In genomic region chr2:106020032-106020431, GRCh38 we compare ENCODE assay signal across 21 cellular contexts.
A peak's percentile ranks its signal among the peaks of the same experiment; 100 is the strongest.
DNase-seq lines count a peak whose midpoint lies in the region; ATAC-seq, FAIRE-seq and TF ChIP-seq lines count a peak whose summit lies in the region.
"Had no signal": no experiment of that assay in that cellular context is flagged by ENCODE, and none has a peak within 500 bp of the region (broad histone marks: within the 10 kb centered on the region; RNA-seq: fewer than 3 reads in every experiment).

No MANE protein-coding gene starts in this region.

- no peak for TF ChIP-seq CTCF in fibroblast of lung (conservative IDR thresholded peaks at IDR 0.05 in 1 of 2, IDR thresholded peaks at IDR 0.05 in 1 of 2; ENCODE audit: low read depth in 1 of 2, low read length in 2 of 2)
- TF ChIP-seq CTCF in mesothelial cell of epicardium (IDR thresholded peaks at IDR 0.05; ENCODE audit: unreplicated experiment), result no peak

- no peaks in the 10 kb centered on the region for H4K20me1 ChIP-seq in fibroblast of lung (ENCODE audit: control insufficient read depth, extremely low read depth, insufficient read depth, low read length)
- H4K20me1 ChIP-seq: BLaER1 had no signal

- peak overlapping the region; percentile 54 for H3K27ac Mint-ChIP-seq in mesothelial cell of epicardium
- H3K27ac Mint-ChIP-seq: activated CD4-positive, alpha-beta memory T cell treated with anti-CD3 and anti-CD28 coated beads for 36 hours; activated naive CD4-positive, alpha-beta T cell treated with anti-CD3 and anti-CD28 coated beads for 36 hours had no signal

- H3K4me2 ChIP-seq in fibroblast of lung (ENCODE audit: extremely low read depth, insufficient read depth, low read length), result no peak overlapping the region
- H3K4me2 ChIP-seq: BLaER1 had no signal

- intact Hi-C loops in aorta (cut with DNase I), result no loop called here

- ATAC-seq in aorta (ENCODE audit: low FRiP score), result no peak
- ATAC-seq: K562 had no signal

- H3K36me3 ChIP-seq in fibroblast of lung (ENCODE audit: control insufficient read depth, insufficient read depth, low read length) (no peaks in the 10 kb centered on the region), aorta (ENCODE audit: control insufficient read depth in 1 of 2, insufficient read depth in 2 of 2, low read length in 1 of 2) (no peaks in the 10 kb centered on the region), small intestine (ENCODE audit: control insufficient read depth in 2 of 2, insufficient read depth in 2 of 2, low read length in 2 of 2) (no peaks in the 10 kb centered on the region)
- H3K36me3 ChIP-seq: BLaER1, brain microvascular endothelial cell, stomach, WERI-Rb-1 had no signal

- H3K4me3 Mint-ChIP-seq in mesothelial cell of epicardium, result no peak overlapping the region
- H3K4me3 Mint-ChIP-seq: activated CD4-positive, alpha-beta memory T cell treated with anti-CD3 and anti-CD28 coated beads for 36 hours; activated naive CD4-positive, alpha-beta T cell treated with anti-CD3 and anti-CD28 coated beads for 36 hours had no signal

- no peak for FAIRE-seq in small intestine (lab: Jason Lieb, UNC)
- FAIRE-seq: D721Med, G401.6, K562 had no signal

- peaks cover 7% of the 10 kb centered on the region for H3K27me3 Mint-ChIP-seq in mesothelial cell of epicardium (ENCODE audit: low read depth)
- H3K27me3 Mint-ChIP-seq: activated CD4-positive, alpha-beta memory T cell treated with anti-CD3 and anti-CD28 coated beads for 36 hours had no signal

- DNase-seq in NCI-H2107 treated with DMSO at 0.1 percent for 48 hours (lab: John Stamatoyannopoulos, UW; ENCODE audit: unreplicated experiment) (peak; percentile 10), NCI-H2107 (lab: John Stamatoyannopoulos, UW) (no peak), fibroblast of lung (ENCODE audit: low read depth in 2 of 2) (peak; percentile 16 to 19), mesothelial cell of epicardium (ENCODE audit: low spot score in 2 of 2, unreplicated experiment in 2 of 2) (no peak), aorta (no peak), islet precursor cell (no peak), small intestine (no peak)
- DNase-seq in stimulated activated CD4-positive, alpha-beta T cell treated with anti-CD3 and anti-CD28 coated beads, Interleukin-2, amount 100 ng/mL, for 48 hours, result no peak
- DNase-seq: activated CD4-positive, alpha-beta memory T cell treated with anti-CD3 and anti-CD28 coated beads for 36 hours; activated naive CD4-positive, alpha-beta T cell treated with anti-CD3 and anti-CD28 coated beads for 36 hours; brain microvascular endothelial cell; kidney glomerular epithelial cell; NCI-H2029 treated with DMSO at 0.1 percent for 48 hours; NCI-H524; SIG-M5; stomach; WERI-Rb-1 had no signal

- H3K9ac ChIP-seq in fibroblast of lung (ENCODE audit: insufficient read depth, low read length), result no peak overlapping the region
- H3K9ac ChIP-seq: BLaER1 had no signal

- H3K36me3 Mint-ChIP-seq in mesothelial cell of epicardium, result no peaks in the 10 kb centered on the region
- H3K36me3 Mint-ChIP-seq: activated CD4-positive, alpha-beta memory T cell treated with anti-CD3 and anti-CD28 coated beads for 36 hours had no signal

- no peak overlapping the region for H3K27ac ChIP-seq in fibroblast of lung (ENCODE audit: insufficient read depth, low read length)
- H3K27ac ChIP-seq in aorta (ENCODE audit: low read depth in 1 of 2, low read length in 2 of 2), result peak overlapping the region; percentile 22 to 45
- H3K27ac ChIP-seq in small intestine (ENCODE audit: low read depth in 1 of 2, low read length in 1 of 2), result no peak overlapping the region
- H3K27ac ChIP-seq: BLaER1, brain microvascular endothelial cell, WERI-Rb-1 had no signal

- H3K4me3 ChIP-seq in fibroblast of lung (replicated peaks in 1 of 4; ENCODE audit: control extremely low read depth in 1 of 4, insufficient read depth in 1 of 4, low read depth in 3 of 4, low read length in 4 of 4) (no peak overlapping the region), aorta (ENCODE audit: low read length in 2 of 2) (no peak overlapping the region), small intestine (ENCODE audit: low read depth in 1 of 2, low read length in 2 of 2) (no peak overlapping the region)
- H3K4me3 ChIP-seq: BLaER1, K562, stomach had no signal

- no peaks in the 10 kb centered on the region for H3K9me3 Mint-ChIP-seq in mesothelial cell of epicardium
- H3K9me3 Mint-ChIP-seq: activated CD4-positive, alpha-beta memory T cell treated with anti-CD3 and anti-CD28 coated beads for 36 hours; activated naive CD4-positive, alpha-beta T cell treated with anti-CD3 and anti-CD28 coated beads for 36 hours had no signal

- H2AFZ ChIP-seq in fibroblast of lung (ENCODE audit: low read length), result no peak overlapping the region

- H3K27me3 ChIP-seq in fibroblast of lung (ENCODE audit: control insufficient read depth, insufficient read depth, low read length) (no peaks in the 10 kb centered on the region), aorta (ENCODE audit: control insufficient read depth in 1 of 2, insufficient read depth in 2 of 2, low read length in 1 of 2) (no peaks in the 10 kb centered on the region), small intestine (ENCODE audit: control insufficient read depth in 2 of 2, insufficient read depth in 2 of 2, low read length in 2 of 2) (no peaks in the 10 kb centered on the region)
- H3K27me3 ChIP-seq: BLaER1, brain microvascular endothelial cell, stomach had no signal

- no peaks in the 10 kb centered on the region for H3K4me1 ChIP-seq in fibroblast of lung (ENCODE audit: control insufficient read depth, extremely low read depth, insufficient read depth, low read length)
- peaks cover 0 to 3% of the 10 kb centered on the region in 2 donors for H3K4me1 ChIP-seq in aorta (ENCODE audit: control insufficient read depth in 1 of 2, insufficient read depth in 2 of 2, low read length in 2 of 2)
- no peaks in the 10 kb centered on the region for H3K4me1 ChIP-seq in small intestine (ENCODE audit: control insufficient read depth in 2 of 2, insufficient read depth in 1 of 2, low read depth in 1 of 2, low read length in 1 of 2)
- H3K4me1 ChIP-seq: BLaER1 had no signal

- no peaks in the 10 kb centered on the region for H3K79me2 ChIP-seq in fibroblast of lung (ENCODE audit: control insufficient read depth, insufficient read depth, low read length)

- H3K9me3 ChIP-seq in fibroblast of lung (ENCODE audit: control insufficient read depth, insufficient read depth, low read depth, low read length) (no peaks in the 10 kb centered on the region), aorta (ENCODE audit: control insufficient read depth, low read length) (no peaks in the 10 kb centered on the region), small intestine (ENCODE audit: control insufficient read depth, low read depth) (no peaks in the 10 kb centered on the region)
- H3K9me3 ChIP-seq: BLaER1, stomach had no signal

- WGBS in aorta, 2 donors, result 9 to 20% methylated on average over 4 of the region's 4 CpGs
- 58 to 83% (median 75%) methylated on average over 4 of the region's 4 CpGs for WGBS in small intestine, 3 donors

- H3K4me1 Mint-ChIP-seq in mesothelial cell of epicardium, result peaks cover 16% of the 10 kb centered on the region

Comparison
In these comparisons a context has a peak if more than half of its experiments do, and no peak if none do; other contexts are left out.
1. DNase-seq: peak in NCI-H2107 treated with DMSO at 0.1 percent for 48 hours (single experiment) and fibroblast of lung (2 of 2); none in NCI-H2107 (single experiment), mesothelial cell of epicardium (0 of 2), aorta (0 of 2), islet precursor cell (single experiment), small intestine (single experiment) and stimulated activated CD4-positive, alpha-beta T cell treated with anti-CD3 and anti-CD28 coated beads, Interleukin-2, amount 100 ng/mL, for 48 hours (0 of 2).
2. H3K27ac ChIP-seq: peak in aorta (2 of 2); none in fibroblast of lung (single experiment) and small intestine (0 of 2).